Comparison of ENCODE assay signal across 33 cellular contexts in the genomic region with DNA sequence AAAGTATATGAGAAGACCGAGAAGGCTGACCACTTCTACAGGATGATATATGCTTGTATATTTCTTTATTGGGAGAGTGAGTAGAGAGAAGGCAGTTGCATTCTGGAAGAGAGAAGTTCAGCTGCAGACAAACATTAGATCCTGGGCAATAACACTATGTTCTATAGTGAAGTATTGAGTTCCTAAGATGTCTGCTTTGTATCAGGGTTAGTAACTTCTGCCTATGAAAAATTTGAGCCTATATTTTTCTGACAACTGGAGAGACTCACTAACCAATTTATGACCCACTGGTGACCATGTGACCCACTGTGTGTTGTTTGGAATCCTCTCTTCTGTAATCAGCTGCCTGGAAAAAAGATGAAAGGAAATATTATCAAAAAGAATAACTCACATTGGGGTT. TPM values are rescaled to one million over a fixed set of nuclear protein-coding genes. Genes with fewer than 3 reads are reported as not detected.
"Had no signal": no experiment of that assay in that cellular context is flagged by ENCODE, and none has a peak within 500 bp of the region (broad histone marks: within the 10 kb centered on the region; RNA-seq: fewer than 3 reads in every experiment).

No MANE protein-coding gene starts in this region.

- H3K27ac ChIP-seq: brain microvascular endothelial cell, Peyer's patch, SJSA1 had no signal

- DNase-seq: activated CD4-positive, alpha-beta T cell treated with anti-CD3 and anti-CD28 coated beads for 36 hours; activated CD4-positive, alpha-beta T cell treated with anti-CD3 and anti-CD28 coated beads, Interleukin-2, amount 10 ng/mL, durations not matched to agents 7 days and 5 days; activated CD4-positive, alpha-beta T cell treated with anti-CD3 and anti-CD28 coated beads, Interleukin-2, amount 50 U/mL, for 48 hours; activated CD8-positive, alpha-beta memory T cell treated with anti-CD3 and anti-CD28 coated beads, Interleukin-2, amount 50 U/mL, for 4 hours; activated CD8-positive, alpha-beta T cell treated with anti-CD3 and anti-CD28 coated beads, Interleukin-2, amount 10 ng/mL, durations not matched to agents 7 days and 5 days; activated effector memory CD4-positive, alpha-beta T cell treated with Interleukin-2 at 50 U/mL for 16 hours; activated naive CD4-positive, alpha-beta T cell treated with anti-CD3 and anti-CD28 coated beads, Interleukin-2, amount 10 ng/mL, durations not matched to agents 7 days and 5 days; activated naive CD8-positive, alpha-beta T cell treated with anti-CD3 and anti-CD28 coated beads, Interleukin-2, amount 50 U/mL, for 24 hours; activated T-cell treated with anti-CD3 and anti-CD28 coated beads for 4 hours; activated T-cell treated with anti-CD3 and anti-CD28 coated beads, Interleukin-2, amount 50 U/mL, for 4 hours; amniotic stem cell; aorta; brain microvascular endothelial cell; central memory CD4-positive, alpha-beta T cell; Karpas-422; KBM-7; NCI-H1105; NCI-H1417 treated with DMSO at 0.1 percent for 48 hours; NCI-H187 treated with DMSO at 0.1 percent for 48 hours; NCI-H2081 treated with DMSO at 0.1 percent for 48 hours; NCI-H345; NCI-H524 treated with DMSO at 0.1 percent for 48 hours; NCI-H748 treated with DMSO at 0.1 percent for 48 hours; NK-92 treated with Interleukin-12 subunit alpha and Interleukin-12 subunit beta, amount 100 ng/mL, for 24 hours; PC-3; Peyer's patch; RPMI8226; SHP77 treated with DMSO at 0.1 percent for 48 hours had no signal

- H3K4me3 ChIP-seq: Peyer's patch, SJSA1 had no signal

- H3K27me3 Mint-ChIP-seq: activated CD4-positive, alpha-beta T cell treated with anti-CD3 and anti-CD28 coated beads for 36 hours; activated CD4-positive, alpha-beta T cell treated with anti-CD3 and anti-CD28 coated beads, Interleukin-2, amount 10 ng/mL, durations not matched to agents 7 days and 5 days; activated naive CD4-positive, alpha-beta T cell treated with anti-CD3 and anti-CD28 coated beads, Interleukin-2, amount 10 ng/mL, durations not matched to agents 7 days and 5 days; activated naive CD8-positive, alpha-beta T cell; activated naive CD8-positive, alpha-beta T cell treated with anti-CD3 and anti-CD28 coated beads, Interleukin-2, amount 50 U/mL, for 24 hours had no signal

- H3K9me3 Mint-ChIP-seq: activated naive CD4-positive, alpha-beta T cell treated with anti-CD3 and anti-CD28 coated beads, Interleukin-2, amount 10 ng/mL, durations not matched to agents 7 days and 5 days; activated naive CD8-positive, alpha-beta T cell treated with anti-CD3 and anti-CD28 coated beads, Interleukin-2, amount 50 U/mL, for 24 hours; activated T-cell treated with anti-CD3 and anti-CD28 coated beads, Interleukin-2, amount 50 U/mL, for 4 hours; T-helper 2 cell treated with Interferon-gamma antibody and Interleukin-4, amounts not matched to agents 5 μg/mL and 100 μg/mL, for 36 hours had no signal

- H3K4me3 Mint-ChIP-seq: activated CD4-positive, alpha-beta T cell treated with anti-CD3 and anti-CD28 coated beads for 36 hours; activated CD4-positive, alpha-beta T cell treated with anti-CD3 and anti-CD28 coated beads, Interleukin-2, amount 10 ng/mL, durations not matched to agents 7 days and 5 days; activated CD8-positive, alpha-beta T cell treated with anti-CD3 and anti-CD28 coated beads, Interleukin-2, amount 10 ng/mL, durations not matched to agents 7 days and 5 days; activated naive CD4-positive, alpha-beta T cell treated with anti-CD3 and anti-CD28 coated beads, Interleukin-2, amount 10 ng/mL, durations not matched to agents 7 days and 5 days; activated naive CD8-positive, alpha-beta T cell; activated naive CD8-positive, alpha-beta T cell treated with anti-CD3 and anti-CD28 coated beads, Interleukin-2, amount 50 U/mL, for 24 hours; activated T-cell treated with anti-CD3 and anti-CD28 coated beads, Interleukin-2, amount 50 U/mL, for 4 hours; T-helper 2 cell treated with Interferon-gamma antibody and Interleukin-4, amounts not matched to agents 5 μg/mL and 100 μg/mL, for 36 hours had no signal

- H3K4me1 Mint-ChIP-seq: activated CD4-positive, alpha-beta T cell treated with anti-CD3 and anti-CD28 coated beads for 36 hours; activated naive CD8-positive, alpha-beta T cell treated with anti-CD3 and anti-CD28 coated beads, Interleukin-2, amount 50 U/mL, for 24 hours had no signal

- H3K36me3 ChIP-seq: brain microvascular endothelial cell, SJSA1 had no signal

- H3K27me3 ChIP-seq: brain microvascular endothelial cell, Peyer's patch, SJSA1 had no signal

- H3K27ac Mint-ChIP-seq: activated CD4-positive, alpha-beta T cell treated with anti-CD3 and anti-CD28 coated beads for 36 hours; activated CD4-positive, alpha-beta T cell treated with anti-CD3 and anti-CD28 coated beads, Interleukin-2, amount 10 ng/mL, durations not matched to agents 7 days and 5 days; activated CD8-positive, alpha-beta T cell treated with anti-CD3 and anti-CD28 coated beads, Interleukin-2, amount 10 ng/mL, durations not matched to agents 7 days and 5 days; activated naive CD4-positive, alpha-beta T cell treated with anti-CD3 and anti-CD28 coated beads, Interleukin-2, amount 10 ng/mL, durations not matched to agents 7 days and 5 days; activated naive CD8-positive, alpha-beta T cell; activated naive CD8-positive, alpha-beta T cell treated with anti-CD3 and anti-CD28 coated beads, Interleukin-2, amount 50 U/mL, for 24 hours; T-helper 2 cell treated with Interferon-gamma antibody and Interleukin-4, amounts not matched to agents 5 μg/mL and 100 μg/mL, for 36 hours had no signal

- H3K4me1 ChIP-seq: Peyer's patch, SJSA1 had no signal

- ATAC-seq: activated CD4-positive, alpha-beta T cell treated with anti-CD3 and anti-CD28 coated beads for 36 hours; activated CD4-positive, CD25-positive, alpha-beta regulatory T cell treated with anti-CD3 and anti-CD28 coated beads, Interleukin-2, amount 50 U/mL, for 24 hours; activated CD8-positive, alpha-beta T cell treated with anti-CD3 and anti-CD28 coated beads, Interleukin-2, amount 10 ng/mL, durations not matched to agents 7 days and 5 days; activated naive CD8-positive, alpha-beta T cell treated with anti-CD3 and anti-CD28 coated beads, Interleukin-2, amount 50 U/mL, for 24 hours; activated T-cell treated with anti-CD3 and anti-CD28 coated beads, Interleukin-2, amount 50 U/mL, for 4 hours; PC-3 had no signal

- H3K9me3 ChIP-seq: Peyer's patch, SJSA1 had no signal

RNA-seq across cellular contexts. Expression of gene DPP4, which starts 35.3 kb away (rescaled TPM):
- total RNA-seq: MCF 10A, SJSA1 had no signal
